ENCODE assay signal across 22 cellular contexts in genomic region chr1:205244383-205244782, GRCh38. TPM values are rescaled to one million over a fixed set of nuclear protein-coding genes. Genes with fewer than 3 reads are reported as not detected.
DNase-seq lines count a peak whose midpoint lies in the region; ATAC-seq, FAIRE-seq and TF ChIP-seq lines count a peak whose summit lies in the region.
"Had no signal": no experiment of that assay in that cellular context is flagged by ENCODE, and none has a peak within 500 bp of the region (broad histone marks: within the 10 kb centered on the region; RNA-seq: fewer than 3 reads in every experiment).

No MANE protein-coding gene starts in this region.

- H3K9me3 Mint-ChIP-seq in endodermal cell: no peaks in the 10 kb centered on the region
- no peaks in the 10 kb centered on the region for H3K9me3 Mint-ChIP-seq in activated naive CD4-positive, alpha-beta T cell treated with anti-CD3 and anti-CD28 coated beads, Interleukin-2, amount 50 U/mL, for 72 hours
- H3K9me3 Mint-ChIP-seq: CD4-positive, alpha-beta T cell; H9 had no signal

- H3K27ac Mint-ChIP-seq in endodermal cell: no peak overlapping the region
- no peak overlapping the region for H3K27ac Mint-ChIP-seq in activated naive CD4-positive, alpha-beta T cell treated with anti-CD3 and anti-CD28 coated beads, Interleukin-2, amount 50 U/mL, for 72 hours
- H3K27ac Mint-ChIP-seq: CD4-positive, alpha-beta T cell; H9 had no signal

- in situ Hi-C loops in gastrocnemius medialis (cut with MboI; ENCODE audit: low sequenced_read_pairs in 4 of 4): no loop called here

- FAIRE-seq in GM12892 (lab: Jason Lieb, UNC): no peak

- no peak for ATAC-seq in RWPE2 (ENCODE audit: low read depth)
- no peak for ATAC-seq in gastrocnemius medialis
- no peak for ATAC-seq in activated naive CD4-positive, alpha-beta T cell treated with anti-CD3 and anti-CD28 coated beads, Interleukin-2, amount 50 U/mL, for 72 hours
- ATAC-seq: Panc1 had no signal

- H3K4me3 Mint-ChIP-seq in endodermal cell: no peak overlapping the region
- H3K4me3 Mint-ChIP-seq: CD4-positive, alpha-beta T cell; H9 had no signal

- no peaks in the 10 kb centered on the region for H3K4me1 Mint-ChIP-seq in endodermal cell

- H3K9ac ChIP-seq in endodermal cell (ENCODE audit: extremely low read depth, low read length, poor library complexity, severe bottlenecking): no peak overlapping the region
- H3K9ac ChIP-seq: BLaER1 had no signal

- H3K27ac ChIP-seq in RWPE2 (ENCODE audit: poor library complexity, severe bottlenecking) (no peak overlapping the region), endodermal cell (ENCODE audit: low read depth, low read length) (no peak overlapping the region), gastrocnemius medialis (peak overlapping the region in 3 of 4 donors; percentile 5 to 92 (median 91))
- H3K27ac ChIP-seq: BLaER1, HL-60, SJCRH30 had no signal

- H3K27me3 ChIP-seq in H7 (ENCODE audit: control insufficient read depth, insufficient read depth, low read length) (no peaks in the 10 kb centered on the region), RWPE2 (ENCODE audit: insufficient read depth, poor library complexity, severe bottlenecking) (no peaks in the 10 kb centered on the region), endodermal cell (ENCODE audit: control insufficient read depth, insufficient read depth, low read length, poor library complexity, severe bottlenecking) (no peaks in the 10 kb centered on the region), gastrocnemius medialis (no peaks in the 10 kb centered on the region)
- H3K27me3 ChIP-seq: SJCRH30 had no signal

- 78 to 80% methylated on average over 3 to 4 of the region's 4 CpGs for WGBS in endodermal cell (ENCODE audit: insufficient coverage in 1 of 2, insufficient read length in 1 of 2), 2 experiments

- H3K4me3 ChIP-seq in H7 (ENCODE audit: insufficient read depth, low read depth, low read length) (no peak overlapping the region), RWPE2 (ENCODE audit: severe bottlenecking) (no peak overlapping the region), endodermal cell (ENCODE audit: low read length) (no peak overlapping the region), gastrocnemius medialis (no peak overlapping the region)
- H3K4me3 ChIP-seq: BLaER1, SJCRH30 had no signal

- intact Hi-C loops in gastrocnemius medialis (cut with DNase I; ENCODE audit: low total_unique reads): no loop called here

- H3K27me3 Mint-ChIP-seq in endodermal cell (ENCODE audit: insufficient read depth): no peaks in the 10 kb centered on the region
- H3K27me3 Mint-ChIP-seq: CD4-positive, alpha-beta T cell had no signal

- DNase-seq in H7 (peak; percentile 28), RWPE2 (ENCODE audit: low spot score) (peak; percentile 6), endodermal cell (no peak), gastrocnemius medialis (no peak), NCI-H187 (lab: John Stamatoyannopoulos, UW) (no peak), erythroblast (lab: John Stamatoyannopoulos, UW) (no peak), GM12892 (ENCODE audit: insufficient read length) (no peak)
- no peak for DNase-seq in activated naive CD4-positive, alpha-beta T cell treated with anti-CD3 and anti-CD28 coated beads, Interleukin-2, amount 50 U/mL, for 72 hours (ENCODE audit: low spot score in 2 of 2)
- DNase-seq: CD4-positive, alpha-beta T cell; COR-L47; DMS79; H9; KG1; NCI-H1092 treated with DMSO at 0.1 percent for 48 hours; NCI-H1436 treated with DMSO at 0.1 percent for 48 hours; NCI-H2227 treated with DMSO at 0.1 percent for 48 hours; NCI-H510A treated with DMSO at 0.1 percent for 48 hours; NCI-H748 treated with DMSO at 0.1 percent for 48 hours; SJCRH30 had no signal

- TF ChIP-seq POLR2A in gastrocnemius medialis (IDR thresholded peaks at IDR 0.05): no peak
- no peak for TF ChIP-seq POLR2A in erythroblast (IDR thresholded peaks at IDR 0.05; ENCODE audit: low read length)
- no peak for TF ChIP-seq POLR2A in GM12892 (IDR thresholded peaks at IDR 0.05; ENCODE audit: low read depth, low read length)

- TF ChIP-seq CTCF in RWPE2 (IDR thresholded peaks at IDR 0.05; ENCODE audit: poor library complexity, severe bottlenecking): no peak
- peak; percentile 24 for TF ChIP-seq CTCF in endodermal cell (conservative IDR thresholded peaks at IDR 0.05)
- TF ChIP-seq CTCF in gastrocnemius medialis (IDR thresholded peaks at IDR 0.05 in 4 of 5, conservative IDR thresholded peaks at IDR 0.05 in 1 of 5): no peak

- H3K36me3 Mint-ChIP-seq in endodermal cell (ENCODE audit: low read depth): peaks cover 1% of the 10 kb centered on the region
- H3K36me3 Mint-ChIP-seq in activated naive CD4-positive, alpha-beta T cell treated with anti-CD3 and anti-CD28 coated beads, Interleukin-2, amount 50 U/mL, for 72 hours: peaks cover 5 to 31% of the 10 kb centered on the region in 2 donors

- H3K36me3 ChIP-seq in H7 (replicated peaks; ENCODE audit: control insufficient read depth, insufficient read depth, low read length): 0 out of 2 replicates have a peak, but pooled peaks cover 1% of the 10 kb centered on the region
- no peaks in the 10 kb centered on the region for H3K36me3 ChIP-seq in RWPE2 (ENCODE audit: low read depth)
- no peaks in the 10 kb centered on the region for H3K36me3 ChIP-seq in endodermal cell (ENCODE audit: control insufficient read depth, insufficient read depth, low read length)
- H3K36me3 ChIP-seq in gastrocnemius medialis: no peaks in the 10 kb centered on the region
- H3K36me3 ChIP-seq: BLaER1, SJCRH30 had no signal

- H3K4me1 ChIP-seq in RWPE2 (ENCODE audit: insufficient read depth, poor library complexity, severe bottlenecking): no peaks in the 10 kb centered on the region
- H3K4me1 ChIP-seq in endodermal cell (ENCODE audit: control insufficient read depth, insufficient read depth, low read length): no peaks in the 10 kb centered on the region
- H3K4me1 ChIP-seq in gastrocnemius medialis: peaks cover 93 to 95% of the 10 kb centered on the region in 2 donors

- no peaks in the 10 kb centered on the region for H3K9me3 ChIP-seq in RWPE2 (ENCODE audit: severe bottlenecking)
- H3K9me3 ChIP-seq in endodermal cell (ENCODE audit: control insufficient read depth, low read length): no peaks in the 10 kb centered on the region
- H3K9me3 ChIP-seq in gastrocnemius medialis: no peaks in the 10 kb centered on the region
- H3K9me3 ChIP-seq: BLaER1, SJCRH30 had no signal

RNA-seq across cellular contexts. Expression of gene TMCC2, which starts 16.6 kb away (rescaled TPM):
- total RNA-seq in H7 (2014; rRNA removed; shearing (Covaris generic)): 13.6 and 19.3 TPM in 2 replicates
- 1 to 10 TPM; 5.2 to 5.8 TPM for total RNA-seq in endodermal cell
- 9.8 TPM for polyA plus RNA-seq in endodermal cell (2013, experiment 1 of 2)
- 7.5 TPM for polyA plus RNA-seq in endodermal cell (2013, experiment 2 of 2)
- total RNA-seq in gastrocnemius medialis: 1 to 10 TPM; 1.1 to 7.6 (median 5.6) TPM
- polyA plus RNA-seq in GM12892 (2012; ENCODE audit: missing spikeins): 1.1 TPM
- total RNA-seq in activated naive CD4-positive, alpha-beta T cell treated with anti-CD3 and anti-CD28 coated beads, Interleukin-2, amount 50 U/mL, for 72 hours: 10 to 100 TPM; 11.1 to 17.2 TPM

RNA-seq across cellular contexts. Expression of gene DSTYK, which starts 32.9 kb away (rescaled TPM):
- 10.9 and 13.9 TPM in 2 replicates for total RNA-seq in H7 (2014; rRNA removed; shearing (Covaris generic))
- 10 to 100 TPM in 1 of 2 donors, 1 to 10 TPM in 1; 9.8 to 11.0 TPM for total RNA-seq in endodermal cell
- polyA plus RNA-seq in endodermal cell (2013, experiment 1 of 2): 6.4 TPM
- polyA plus RNA-seq in endodermal cell (2013, experiment 2 of 2): 6.5 TPM
- total RNA-seq in gastrocnemius medialis: 10 to 100 TPM; 12.2 to 15.8 (median 13.9) TPM
- 2.0 TPM for polyA plus RNA-seq in GM12892 (2012; ENCODE audit: missing spikeins)
- 10 to 100 TPM; 13.0 to 15.3 TPM for total RNA-seq in activated naive CD4-positive, alpha-beta T cell treated with anti-CD3 and anti-CD28 coated beads, Interleukin-2, amount 50 U/mL, for 72 hours

Comparison
In these comparisons a context has a peak if more than half of its experiments do, and no peak if none do; other contexts are left out.
1. DNase-seq: peak in H7 (single experiment) and RWPE2 (single experiment); none in endodermal cell (single experiment), gastrocnemius medialis (0 of 2), NCI-H187 (0 of 2), erythroblast (0 of 2), GM12892 (single experiment) and activated naive CD4-positive, alpha-beta T cell treated with anti-CD3 and anti-CD28 coated beads, Interleukin-2, amount 50 U/mL, for 72 hours (0 of 2).
2. H3K27ac ChIP-seq: peak in gastrocnemius medialis (3 of 4); none in RWPE2 (single experiment) and endodermal cell (single experiment).